1 cellular context compared by ENCODE assay signal in the genomic region with DNA sequence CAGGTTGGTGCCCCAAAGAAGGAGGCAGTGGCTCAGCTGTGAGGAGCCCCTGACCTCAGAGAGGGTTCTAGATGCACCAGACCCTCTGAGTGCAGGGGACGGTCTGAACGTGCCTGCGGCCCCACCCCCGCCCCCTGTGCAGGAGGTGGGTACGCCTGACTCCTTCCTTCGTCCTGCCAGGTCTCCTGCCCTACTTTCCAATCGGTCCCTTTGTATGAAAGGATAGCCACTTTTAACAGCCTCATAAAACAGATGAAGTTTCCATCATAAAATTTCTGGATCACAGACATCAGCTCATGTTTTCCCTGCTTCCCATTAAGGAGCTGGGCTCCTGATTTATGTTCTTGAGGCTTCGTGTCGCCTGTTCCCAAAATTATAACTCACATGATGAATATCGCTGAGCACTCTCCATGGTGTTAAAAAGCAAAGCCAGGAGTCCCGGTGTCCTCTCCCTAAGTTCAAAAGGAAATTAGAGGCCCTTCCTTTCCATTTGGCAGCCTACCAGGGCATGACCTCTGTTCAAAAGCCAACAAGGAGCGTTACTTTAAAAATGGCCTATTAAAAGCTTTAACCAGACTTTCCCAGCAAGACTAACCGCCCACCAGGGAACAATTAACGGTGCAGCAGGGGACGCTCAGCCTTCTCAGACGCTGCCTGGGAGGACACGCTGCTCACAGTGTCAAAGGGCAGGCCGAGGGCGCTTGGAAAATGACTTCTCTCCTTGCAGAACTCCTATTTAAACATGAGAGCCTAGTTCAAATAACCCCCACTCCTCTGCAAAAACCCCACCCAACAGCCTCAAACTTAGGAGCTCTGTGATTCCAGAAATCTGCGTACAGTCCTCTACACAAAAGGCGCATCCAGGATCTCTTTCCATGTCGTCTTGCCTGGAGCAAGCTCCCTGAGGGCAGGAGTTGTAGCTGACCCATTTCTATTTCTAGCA.
A peak's percentile ranks its signal among the peaks of the same experiment; 100 is the strongest.
TF ChIP-seq lines count a peak whose summit lies in the region.

No MANE protein-coding gene starts in this region.

TF ChIP-seq in HEK293, 187 proteins besides CTCF, POLR2A, EP300 and RAD21 (continued from another document and continues in another):
- TF ChIP-seq, protein P1, sequence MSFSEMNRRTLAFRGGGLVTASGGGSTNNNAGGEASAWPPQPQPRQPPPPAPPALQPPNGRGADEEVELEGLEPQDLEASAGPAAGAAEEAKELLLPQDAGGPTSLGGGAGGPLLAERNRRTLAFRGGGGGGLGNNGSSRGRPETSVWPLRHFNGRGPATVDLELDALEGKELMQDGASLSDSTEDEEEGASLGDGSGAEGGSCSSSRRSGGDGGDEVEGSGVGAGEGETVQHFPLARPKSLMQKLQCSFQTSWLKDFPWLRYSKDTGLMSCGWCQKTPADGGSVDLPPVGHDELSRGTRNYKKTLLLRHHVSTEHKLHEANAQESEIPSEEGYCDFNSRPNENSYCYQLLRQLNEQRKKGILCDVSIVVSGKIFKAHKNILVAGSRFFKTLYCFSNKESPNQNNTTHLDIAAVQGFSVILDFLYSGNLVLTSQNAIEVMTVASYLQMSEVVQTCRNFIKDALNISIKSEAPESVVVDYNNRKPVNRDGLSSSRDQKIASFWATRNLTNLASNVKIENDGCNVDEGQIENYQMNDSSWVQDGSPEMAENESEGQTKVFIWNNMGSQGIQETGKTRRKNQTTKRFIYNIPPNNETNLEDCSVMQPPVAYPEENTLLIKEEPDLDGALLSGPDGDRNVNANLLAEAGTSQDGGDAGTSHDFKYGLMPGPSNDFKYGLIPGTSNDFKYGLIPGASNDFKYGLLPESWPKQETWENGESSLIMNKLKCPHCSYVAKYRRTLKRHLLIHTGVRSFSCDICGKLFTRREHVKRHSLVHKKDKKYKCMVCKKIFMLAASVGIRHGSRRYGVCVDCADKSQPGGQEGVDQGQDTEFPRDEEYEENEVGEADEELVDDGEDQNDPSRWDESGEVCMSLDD (tag by site-specific recombination; IDR thresholded peaks at IDR 0.05): no peak
- TF ChIP-seq ZBTB8A (tag by site-specific recombination; IDR thresholded peaks at IDR 0.05) (0 out of 2 replicates have a peak, but pooled peaks have one; percentile 18), ZXDB (tag by site-specific recombination; IDR thresholded peaks at IDR 0.05) (0 out of 2 replicates have a peak, but pooled peaks have one; percentile 15), ZSCAN4 (tag by site-specific recombination; IDR thresholded peaks at IDR 0.05) (no peak), ZNF146 (tag by site-specific recombination; IDR thresholded peaks at IDR 0.05) (no peak), OSR2 (tag by site-specific recombination; IDR thresholded peaks at IDR 0.05) (peak; percentile 96), ZNF169 (tag by site-specific recombination; IDR thresholded peaks at IDR 0.05) (no peak), ZBTB49 (tag by site-specific recombination; IDR thresholded peaks at IDR 0.05; ENCODE audit: low read depth) (peak; percentile 90; the same call in 1 of the 2 replicates), ZBTB6 (tag by site-specific recombination; IDR thresholded peaks at IDR 0.05) (peak; percentile 49; the same call in 1 of the 2 replicates), GFI1B (tag by site-specific recombination; IDR thresholded peaks at IDR 0.05) (no peak), ZNF23 (tag by site-specific recombination; IDR thresholded peaks at IDR 0.05; ENCODE audit: borderline replicate concordance) (no peak), ZNF571 (tag by site-specific recombination; IDR thresholded peaks at IDR 0.05) (no peak), ZNF514 (tag by site-specific recombination; IDR thresholded peaks at IDR 0.05) (no peak), KLF10 (tag by site-specific recombination; IDR thresholded peaks at IDR 0.05) (no peak), SP7 (tag by site-specific recombination; IDR thresholded peaks at IDR 0.05) (peak; percentile 90), ZNF423 (tag by site-specific recombination; IDR thresholded peaks at IDR 0.05) (peak; percentile 78), ZNF488 (tag by site-specific recombination; IDR thresholded peaks at IDR 0.05) (no peak), ZNF274 (IDR thresholded peaks at IDR 0.05; ENCODE audit: low read length) (no peak), ZNF274 (tag by site-specific recombination; IDR thresholded peaks at IDR 0.05; ENCODE audit: borderline replicate concordance) (no peak), ZNF157 (tag by site-specific recombination; IDR thresholded peaks at IDR 0.05) (no peak), ZNF580 (tag by site-specific recombination; IDR thresholded peaks at IDR 0.05) (no peak), ZBTB7A (tag by site-specific recombination; IDR thresholded peaks at IDR 0.05; ENCODE audit: low read depth) (no peak), ZNF518A (tag by site-specific recombination; conservative IDR thresholded peaks at IDR 0.05; ENCODE audit: low read depth) (no peak), ZNF341 (tag by site-specific recombination; IDR thresholded peaks at IDR 0.05; ENCODE audit: low read depth) (no peak)
- TF ChIP-seq, protein P2, sequence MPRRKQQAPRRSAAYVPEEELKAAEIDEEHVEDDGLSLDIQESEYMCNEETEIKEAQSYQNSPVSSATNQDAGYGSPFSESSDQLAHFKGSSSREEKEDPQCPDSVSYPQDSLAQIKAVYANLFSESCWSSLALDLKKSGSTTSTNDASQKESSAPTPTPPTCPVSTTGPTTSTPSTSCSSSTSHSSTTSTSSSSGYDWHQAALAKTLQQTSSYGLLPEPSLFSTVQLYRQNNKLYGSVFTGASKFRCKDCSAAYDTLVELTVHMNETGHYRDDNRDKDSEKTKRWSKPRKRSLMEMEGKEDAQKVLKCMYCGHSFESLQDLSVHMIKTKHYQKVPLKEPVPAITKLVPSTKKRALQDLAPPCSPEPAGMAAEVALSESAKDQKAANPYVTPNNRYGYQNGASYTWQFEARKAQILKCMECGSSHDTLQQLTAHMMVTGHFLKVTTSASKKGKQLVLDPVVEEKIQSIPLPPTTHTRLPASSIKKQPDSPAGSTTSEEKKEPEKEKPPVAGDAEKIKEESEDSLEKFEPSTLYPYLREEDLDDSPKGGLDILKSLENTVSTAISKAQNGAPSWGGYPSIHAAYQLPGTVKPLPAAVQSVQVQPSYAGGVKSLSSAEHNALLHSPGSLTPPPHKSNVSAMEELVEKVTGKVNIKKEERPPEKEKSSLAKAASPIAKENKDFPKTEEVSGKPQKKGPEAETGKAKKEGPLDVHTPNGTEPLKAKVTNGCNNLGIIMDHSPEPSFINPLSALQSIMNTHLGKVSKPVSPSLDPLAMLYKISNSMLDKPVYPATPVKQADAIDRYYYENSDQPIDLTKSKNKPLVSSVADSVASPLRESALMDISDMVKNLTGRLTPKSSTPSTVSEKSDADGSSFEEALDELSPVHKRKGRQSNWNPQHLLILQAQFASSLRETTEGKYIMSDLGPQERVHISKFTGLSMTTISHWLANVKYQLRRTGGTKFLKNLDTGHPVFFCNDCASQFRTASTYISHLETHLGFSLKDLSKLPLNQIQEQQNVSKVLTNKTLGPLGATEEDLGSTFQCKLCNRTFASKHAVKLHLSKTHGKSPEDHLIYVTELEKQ (tag by site-specific recombination; IDR thresholded peaks at IDR 0.05; ENCODE audit: borderline replicate concordance): no peak
- TF ChIP-seq, protein P3, sequence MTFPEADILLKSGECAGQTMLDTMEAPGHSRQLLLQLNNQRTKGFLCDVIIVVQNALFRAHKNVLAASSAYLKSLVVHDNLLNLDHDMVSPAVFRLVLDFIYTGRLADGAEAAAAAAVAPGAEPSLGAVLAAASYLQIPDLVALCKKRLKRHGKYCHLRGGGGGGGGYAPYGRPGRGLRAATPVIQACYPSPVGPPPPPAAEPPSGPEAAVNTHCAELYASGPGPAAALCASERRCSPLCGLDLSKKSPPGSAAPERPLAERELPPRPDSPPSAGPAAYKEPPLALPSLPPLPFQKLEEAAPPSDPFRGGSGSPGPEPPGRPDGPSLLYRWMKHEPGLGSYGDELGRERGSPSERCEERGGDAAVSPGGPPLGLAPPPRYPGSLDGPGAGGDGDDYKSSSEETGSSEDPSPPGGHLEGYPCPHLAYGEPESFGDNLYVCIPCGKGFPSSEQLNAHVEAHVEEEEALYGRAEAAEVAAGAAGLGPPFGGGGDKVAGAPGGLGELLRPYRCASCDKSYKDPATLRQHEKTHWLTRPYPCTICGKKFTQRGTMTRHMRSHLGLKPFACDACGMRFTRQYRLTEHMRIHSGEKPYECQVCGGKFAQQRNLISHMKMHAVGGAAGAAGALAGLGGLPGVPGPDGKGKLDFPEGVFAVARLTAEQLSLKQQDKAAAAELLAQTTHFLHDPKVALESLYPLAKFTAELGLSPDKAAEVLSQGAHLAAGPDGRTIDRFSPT (tag by site-specific recombination; IDR thresholded peaks at IDR 0.05): peak; percentile 52; the same call in 1 of the 2 replicates
- TF ChIP-seq, protein P4, sequence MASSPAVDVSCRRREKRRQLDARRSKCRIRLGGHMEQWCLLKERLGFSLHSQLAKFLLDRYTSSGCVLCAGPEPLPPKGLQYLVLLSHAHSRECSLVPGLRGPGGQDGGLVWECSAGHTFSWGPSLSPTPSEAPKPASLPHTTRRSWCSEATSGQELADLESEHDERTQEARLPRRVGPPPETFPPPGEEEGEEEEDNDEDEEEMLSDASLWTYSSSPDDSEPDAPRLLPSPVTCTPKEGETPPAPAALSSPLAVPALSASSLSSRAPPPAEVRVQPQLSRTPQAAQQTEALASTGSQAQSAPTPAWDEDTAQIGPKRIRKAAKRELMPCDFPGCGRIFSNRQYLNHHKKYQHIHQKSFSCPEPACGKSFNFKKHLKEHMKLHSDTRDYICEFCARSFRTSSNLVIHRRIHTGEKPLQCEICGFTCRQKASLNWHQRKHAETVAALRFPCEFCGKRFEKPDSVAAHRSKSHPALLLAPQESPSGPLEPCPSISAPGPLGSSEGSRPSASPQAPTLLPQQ (tag by site-specific recombination; IDR thresholded peaks at IDR 0.05): no peak
